ENCODE assay signal across 1 cellular context in genomic region chrX:19571708-19572107, GRCh38.
TF ChIP-seq lines count a peak whose summit lies in the region.

No MANE protein-coding gene starts in this region.

TF ChIP-seq in GM12878, 131 proteins besides CTCF, POLR2A, EP300 and RAD21 (continued from another document):
- no peak for TF ChIP-seq ZBTB33 (IDR thresholded peaks at IDR 0.05)
- no peak for TF ChIP-seq LARP7 (IDR thresholded peaks at IDR 0.05)
- TF ChIP-seq SKIL (IDR thresholded peaks at IDR 0.05; ENCODE audit: low read depth, poor library complexity, severe bottlenecking), result no peak
- no peak for TF ChIP-seq ZNF384 (IDR thresholded peaks at IDR 0.05; ENCODE audit: borderline replicate concordance, low read depth, low read length)
- TF ChIP-seq ZNF24 (IDR thresholded peaks at IDR 0.05), result no peak
- no peak for TF ChIP-seq BCL3 (IDR thresholded peaks at IDR 0.05; ENCODE audit: borderline replicate concordance, insufficient read depth, low read depth, low read length, poor library complexity, severe bottlenecking)
